ENCODE assay signal across 1 cellular context in the genomic region with DNA sequence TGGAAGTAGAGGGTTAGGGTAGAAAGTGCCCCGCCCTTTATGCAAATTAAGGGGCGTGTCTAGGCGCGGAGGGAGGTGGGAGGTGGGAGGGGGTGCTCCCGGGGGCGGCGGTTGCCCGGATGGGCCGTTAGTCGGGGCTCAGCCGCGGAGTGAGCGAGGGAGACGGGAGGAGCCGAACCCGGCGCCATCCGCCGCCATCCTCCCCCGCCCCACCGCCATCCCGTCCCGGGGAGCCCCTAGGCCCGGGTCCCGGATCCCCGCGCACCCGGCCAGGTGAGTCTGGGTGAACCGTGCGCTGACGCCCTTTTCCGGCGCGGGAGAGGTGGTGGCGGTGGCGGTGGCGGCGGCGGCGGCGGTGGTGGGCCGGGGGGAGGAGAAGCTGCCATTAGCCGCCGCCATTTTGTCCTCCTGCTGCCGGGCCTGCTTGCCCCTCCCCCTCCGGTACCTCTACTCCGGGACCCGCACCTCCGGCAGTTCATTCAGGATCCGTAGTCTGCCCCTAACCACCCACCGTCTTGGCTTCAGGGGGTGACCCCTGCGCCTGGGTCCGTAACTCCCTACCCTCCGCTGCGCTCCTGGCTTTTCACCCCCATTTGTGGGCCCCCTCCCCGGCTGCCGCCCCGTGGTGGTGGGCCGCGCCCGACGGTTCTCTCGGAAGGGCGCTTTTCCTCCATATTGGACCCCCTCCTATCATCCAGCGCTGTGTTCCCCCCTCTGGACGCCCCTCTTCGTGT.
TF ChIP-seq lines count a peak whose summit lies in the region.

A gene (plus strand): TSS at position 130 of the 734 bp plus-strand sequence. CDS start 2,075 bp downstream, outside the sequence.

TF ChIP-seq in HepG2, 621 proteins besides CTCF, POLR2A, EP300 and RAD21 (continued from another document and continues in another):
- TF ChIP-seq, protein P1, sequence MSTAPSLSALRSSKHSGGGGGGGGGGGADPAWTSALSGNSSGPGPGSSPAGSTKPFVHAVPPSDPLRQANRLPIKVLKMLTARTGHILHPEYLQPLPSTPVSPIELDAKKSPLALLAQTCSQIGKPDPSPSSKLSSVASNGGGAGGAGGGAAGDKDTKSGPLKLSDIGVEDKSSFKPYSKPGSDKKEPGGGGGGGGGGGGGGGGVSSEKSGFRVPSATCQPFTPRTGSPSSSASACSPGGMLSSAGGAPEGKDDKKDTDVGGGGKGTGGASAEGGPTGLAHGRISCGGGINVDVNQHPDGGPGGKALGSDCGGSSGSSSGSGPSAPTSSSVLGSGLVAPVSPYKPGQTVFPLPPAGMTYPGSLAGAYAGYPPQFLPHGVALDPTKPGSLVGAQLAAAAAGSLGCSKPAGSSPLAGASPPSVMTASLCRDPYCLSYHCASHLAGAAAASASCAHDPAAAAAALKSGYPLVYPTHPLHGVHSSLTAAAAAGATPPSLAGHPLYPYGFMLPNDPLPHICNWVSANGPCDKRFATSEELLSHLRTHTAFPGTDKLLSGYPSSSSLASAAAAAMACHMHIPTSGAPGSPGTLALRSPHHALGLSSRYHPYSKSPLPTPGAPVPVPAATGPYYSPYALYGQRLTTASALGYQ (CRISPR knock-in tag; IDR thresholded peaks at IDR 0.05) = no peak
- TF ChIP-seq ZNF577 (CRISPR knock-in tag; IDR thresholded peaks at IDR 0.05; ENCODE audit: borderline replicate concordance, low read depth) (peak; percentile 77; the same call in 1 of the 2 replicates), ZNF543 (CRISPR knock-in tag; IDR thresholded peaks at IDR 0.05) (peak; percentile 46; the same call in 1 of the 2 replicates), MED1 (CRISPR knock-in tag; IDR thresholded peaks at IDR 0.05) (no peak), ZNF124 (CRISPR knock-in tag; IDR thresholded peaks at IDR 0.05) (no peak), ZBTB8A (CRISPR knock-in tag; IDR thresholded peaks at IDR 0.05; ENCODE audit: borderline replicate concordance, low read depth) (no peak), ZNF501 (CRISPR knock-in tag; IDR thresholded peaks at IDR 0.05) (no peak; the same call in 1 of the 2 replicates), KLF11 (CRISPR knock-in tag; IDR thresholded peaks at IDR 0.05) (no peak), ZFYVE20 (CRISPR knock-in tag; IDR thresholded peaks at IDR 0.05; ENCODE audit: borderline replicate concordance, low read depth) (no peak), ZNF772 (CRISPR knock-in tag; IDR thresholded peaks at IDR 0.05) (peak; percentile 77; the same call in 1 of the 2 replicates), NFRKB (IDR thresholded peaks at IDR 0.05) (peak; percentile 93), GABPB1 (CRISPR knock-in tag; IDR thresholded peaks at IDR 0.05) (peak; percentile 83), CCDC6 (CRISPR knock-in tag; IDR thresholded peaks at IDR 0.05) (no peak; the same call in 1 of the 2 replicates), ZC3H13 (CRISPR knock-in tag; IDR thresholded peaks at IDR 0.05) (0 out of 2 replicates have a peak, but pooled peaks have one; percentile 16), ZNF235 (CRISPR knock-in tag; IDR thresholded peaks at IDR 0.05; ENCODE audit: borderline replicate concordance) (0 out of 2 replicates have a peak, but pooled peaks have one; percentile 59), SPEN (CRISPR knock-in tag; IDR thresholded peaks at IDR 0.05; ENCODE audit: low read depth) (peak; percentile 80; the same call in 1 of the 2 replicates), ATRX (CRISPR knock-in tag; IDR thresholded peaks at IDR 0.05; ENCODE audit: borderline replicate concordance) (no peak), SATB2 (CRISPR knock-in tag; IDR thresholded peaks at IDR 0.05) (no peak), ZNF101 (CRISPR knock-in tag; IDR thresholded peaks at IDR 0.05; ENCODE audit: borderline replicate concordance, low read depth) (no peak), XBP1 (CRISPR knock-in tag; IDR thresholded peaks at IDR 0.05) (0 out of 2 replicates have a peak, but pooled peaks have one; percentile 29), ATF1 (CRISPR knock-in tag; IDR thresholded peaks at IDR 0.05) (no peak), HNF4G (IDR thresholded peaks at IDR 0.05; ENCODE audit: borderline replicate concordance, low read depth, low read length) (peak; percentile 25; the same call in 1 of the 2 replicates), HNF4G (CRISPR knock-in tag; IDR thresholded peaks at IDR 0.05; ENCODE audit: borderline replicate concordance, low read depth) (peak; percentile 36; the same call in 1 of the 2 replicates), SIN3B (IDR thresholded peaks at IDR 0.05; ENCODE audit: low read length) (no peak; the same call in 1 of the 2 replicates), HOXA9 (CRISPR knock-in tag; IDR thresholded peaks at IDR 0.05; ENCODE audit: borderline replicate concordance) (0 out of 2 replicates have a peak, but pooled peaks have one; percentile 50), ZNF432 (CRISPR knock-in tag; IDR thresholded peaks at IDR 0.05; ENCODE audit: borderline replicate concordance) (0 out of 2 replicates have a peak, but pooled peaks have one; percentile 47), MXD4 (CRISPR knock-in tag; IDR thresholded peaks at IDR 0.05) (no peak), GATAD1 (CRISPR knock-in tag; IDR thresholded peaks at IDR 0.05) (peak; percentile 14; the same call in 1 of the 2 replicates)
- TF ChIP-seq, protein P2, sequence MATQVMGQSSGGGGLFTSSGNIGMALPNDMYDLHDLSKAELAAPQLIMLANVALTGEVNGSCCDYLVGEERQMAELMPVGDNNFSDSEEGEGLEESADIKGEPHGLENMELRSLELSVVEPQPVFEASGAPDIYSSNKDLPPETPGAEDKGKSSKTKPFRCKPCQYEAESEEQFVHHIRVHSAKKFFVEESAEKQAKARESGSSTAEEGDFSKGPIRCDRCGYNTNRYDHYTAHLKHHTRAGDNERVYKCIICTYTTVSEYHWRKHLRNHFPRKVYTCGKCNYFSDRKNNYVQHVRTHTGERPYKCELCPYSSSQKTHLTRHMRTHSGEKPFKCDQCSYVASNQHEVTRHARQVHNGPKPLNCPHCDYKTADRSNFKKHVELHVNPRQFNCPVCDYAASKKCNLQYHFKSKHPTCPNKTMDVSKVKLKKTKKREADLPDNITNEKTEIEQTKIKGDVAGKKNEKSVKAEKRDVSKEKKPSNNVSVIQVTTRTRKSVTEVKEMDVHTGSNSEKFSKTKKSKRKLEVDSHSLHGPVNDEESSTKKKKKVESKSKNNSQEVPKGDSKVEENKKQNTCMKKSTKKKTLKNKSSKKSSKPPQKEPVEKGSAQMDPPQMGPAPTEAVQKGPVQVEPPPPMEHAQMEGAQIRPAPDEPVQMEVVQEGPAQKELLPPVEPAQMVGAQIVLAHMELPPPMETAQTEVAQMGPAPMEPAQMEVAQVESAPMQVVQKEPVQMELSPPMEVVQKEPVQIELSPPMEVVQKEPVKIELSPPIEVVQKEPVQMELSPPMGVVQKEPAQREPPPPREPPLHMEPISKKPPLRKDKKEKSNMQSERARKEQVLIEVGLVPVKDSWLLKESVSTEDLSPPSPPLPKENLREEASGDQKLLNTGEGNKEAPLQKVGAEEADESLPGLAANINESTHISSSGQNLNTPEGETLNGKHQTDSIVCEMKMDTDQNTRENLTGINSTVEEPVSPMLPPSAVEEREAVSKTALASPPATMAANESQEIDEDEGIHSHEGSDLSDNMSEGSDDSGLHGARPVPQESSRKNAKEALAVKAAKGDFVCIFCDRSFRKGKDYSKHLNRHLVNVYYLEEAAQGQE (IDR thresholded peaks at IDR 0.05; ENCODE audit: borderline replicate concordance in 1 of 2, low read depth in 1 of 2, low read length in 2 of 2) = peak in 1 of 2 experiments; percentile 40; a peak in 1 of 4 replicates
- TF ChIP-seq, protein P3, sequence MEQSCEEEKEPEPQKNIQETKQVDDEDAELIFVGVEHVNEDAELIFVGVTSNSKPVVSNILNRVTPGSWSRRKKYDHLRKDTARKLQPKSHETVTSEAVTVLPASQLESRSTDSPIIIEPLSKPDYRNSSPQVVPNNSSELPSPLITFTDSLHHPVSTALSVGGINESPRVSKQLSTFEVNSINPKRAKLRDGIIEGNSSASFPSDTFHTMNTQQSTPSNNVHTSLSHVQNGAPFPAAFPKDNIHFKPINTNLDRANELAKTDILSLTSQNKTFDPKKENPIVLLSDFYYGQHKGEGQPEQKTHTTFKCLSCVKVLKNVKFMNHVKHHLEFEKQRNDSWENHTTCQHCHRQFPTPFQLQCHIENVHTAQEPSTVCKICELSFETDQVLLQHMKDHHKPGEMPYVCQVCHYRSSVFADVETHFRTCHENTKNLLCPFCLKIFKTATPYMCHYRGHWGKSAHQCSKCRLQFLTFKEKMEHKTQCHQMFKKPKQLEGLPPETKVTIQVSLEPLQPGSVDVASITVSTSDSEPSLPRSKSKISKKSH (CRISPR knock-in tag; IDR thresholded peaks at IDR 0.05; ENCODE audit: borderline replicate concordance) = peak; percentile 85; the same call in 1 of the 2 replicates
- TF ChIP-seq, protein P4, sequence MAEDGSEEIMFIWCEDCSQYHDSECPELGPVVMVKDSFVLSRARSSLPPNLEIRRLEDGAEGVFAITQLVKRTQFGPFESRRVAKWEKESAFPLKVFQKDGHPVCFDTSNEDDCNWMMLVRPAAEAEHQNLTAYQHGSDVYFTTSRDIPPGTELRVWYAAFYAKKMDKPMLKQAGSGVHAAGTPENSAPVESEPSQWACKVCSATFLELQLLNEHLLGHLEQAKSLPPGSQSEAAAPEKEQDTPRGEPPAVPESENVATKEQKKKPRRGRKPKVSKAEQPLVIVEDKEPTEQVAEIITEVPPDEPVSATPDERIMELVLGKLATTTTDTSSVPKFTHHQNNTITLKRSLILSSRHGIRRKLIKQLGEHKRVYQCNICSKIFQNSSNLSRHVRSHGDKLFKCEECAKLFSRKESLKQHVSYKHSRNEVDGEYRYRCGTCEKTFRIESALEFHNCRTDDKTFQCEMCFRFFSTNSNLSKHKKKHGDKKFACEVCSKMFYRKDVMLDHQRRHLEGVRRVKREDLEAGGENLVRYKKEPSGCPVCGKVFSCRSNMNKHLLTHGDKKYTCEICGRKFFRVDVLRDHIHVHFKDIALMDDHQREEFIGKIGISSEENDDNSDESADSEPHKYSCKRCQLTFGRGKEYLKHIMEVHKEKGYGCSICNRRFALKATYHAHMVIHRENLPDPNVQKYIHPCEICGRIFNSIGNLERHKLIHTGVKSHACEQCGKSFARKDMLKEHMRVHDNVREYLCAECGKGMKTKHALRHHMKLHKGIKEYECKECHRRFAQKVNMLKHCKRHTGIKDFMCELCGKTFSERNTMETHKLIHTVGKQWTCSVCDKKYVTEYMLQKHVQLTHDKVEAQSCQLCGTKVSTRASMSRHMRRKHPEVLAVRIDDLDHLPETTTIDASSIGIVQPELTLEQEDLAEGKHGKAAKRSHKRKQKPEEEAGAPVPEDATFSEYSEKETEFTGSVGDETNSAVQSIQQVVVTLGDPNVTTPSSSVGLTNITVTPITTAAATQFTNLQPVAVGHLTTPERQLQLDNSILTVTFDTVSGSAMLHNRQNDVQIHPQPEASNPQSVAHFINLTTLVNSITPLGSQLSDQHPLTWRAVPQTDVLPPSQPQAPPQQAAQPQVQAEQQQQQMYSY (CRISPR knock-in tag; IDR thresholded peaks at IDR 0.05) = peak; percentile 21; the same call in 1 of the 2 replicates
- TF ChIP-seq, protein P5, sequence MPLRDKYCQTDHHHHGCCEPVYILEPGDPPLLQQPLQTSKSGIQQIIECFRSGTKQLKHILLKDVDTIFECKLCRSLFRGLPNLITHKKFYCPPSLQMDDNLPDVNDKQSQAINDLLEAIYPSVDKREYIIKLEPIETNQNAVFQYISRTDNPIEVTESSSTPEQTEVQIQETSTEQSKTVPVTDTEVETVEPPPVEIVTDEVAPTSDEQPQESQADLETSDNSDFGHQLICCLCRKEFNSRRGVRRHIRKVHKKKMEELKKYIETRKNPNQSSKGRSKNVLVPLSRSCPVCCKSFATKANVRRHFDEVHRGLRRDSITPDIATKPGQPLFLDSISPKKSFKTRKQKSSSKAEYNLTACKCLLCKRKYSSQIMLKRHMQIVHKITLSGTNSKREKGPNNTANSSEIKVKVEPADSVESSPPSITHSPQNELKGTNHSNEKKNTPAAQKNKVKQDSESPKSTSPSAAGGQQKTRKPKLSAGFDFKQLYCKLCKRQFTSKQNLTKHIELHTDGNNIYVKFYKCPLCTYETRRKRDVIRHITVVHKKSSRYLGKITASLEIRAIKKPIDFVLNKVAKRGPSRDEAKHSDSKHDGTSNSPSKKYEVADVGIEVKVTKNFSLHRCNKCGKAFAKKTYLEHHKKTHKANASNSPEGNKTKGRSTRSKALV (CRISPR knock-in tag; IDR thresholded peaks at IDR 0.05) = no peak
- TF ChIP-seq, protein P6, sequence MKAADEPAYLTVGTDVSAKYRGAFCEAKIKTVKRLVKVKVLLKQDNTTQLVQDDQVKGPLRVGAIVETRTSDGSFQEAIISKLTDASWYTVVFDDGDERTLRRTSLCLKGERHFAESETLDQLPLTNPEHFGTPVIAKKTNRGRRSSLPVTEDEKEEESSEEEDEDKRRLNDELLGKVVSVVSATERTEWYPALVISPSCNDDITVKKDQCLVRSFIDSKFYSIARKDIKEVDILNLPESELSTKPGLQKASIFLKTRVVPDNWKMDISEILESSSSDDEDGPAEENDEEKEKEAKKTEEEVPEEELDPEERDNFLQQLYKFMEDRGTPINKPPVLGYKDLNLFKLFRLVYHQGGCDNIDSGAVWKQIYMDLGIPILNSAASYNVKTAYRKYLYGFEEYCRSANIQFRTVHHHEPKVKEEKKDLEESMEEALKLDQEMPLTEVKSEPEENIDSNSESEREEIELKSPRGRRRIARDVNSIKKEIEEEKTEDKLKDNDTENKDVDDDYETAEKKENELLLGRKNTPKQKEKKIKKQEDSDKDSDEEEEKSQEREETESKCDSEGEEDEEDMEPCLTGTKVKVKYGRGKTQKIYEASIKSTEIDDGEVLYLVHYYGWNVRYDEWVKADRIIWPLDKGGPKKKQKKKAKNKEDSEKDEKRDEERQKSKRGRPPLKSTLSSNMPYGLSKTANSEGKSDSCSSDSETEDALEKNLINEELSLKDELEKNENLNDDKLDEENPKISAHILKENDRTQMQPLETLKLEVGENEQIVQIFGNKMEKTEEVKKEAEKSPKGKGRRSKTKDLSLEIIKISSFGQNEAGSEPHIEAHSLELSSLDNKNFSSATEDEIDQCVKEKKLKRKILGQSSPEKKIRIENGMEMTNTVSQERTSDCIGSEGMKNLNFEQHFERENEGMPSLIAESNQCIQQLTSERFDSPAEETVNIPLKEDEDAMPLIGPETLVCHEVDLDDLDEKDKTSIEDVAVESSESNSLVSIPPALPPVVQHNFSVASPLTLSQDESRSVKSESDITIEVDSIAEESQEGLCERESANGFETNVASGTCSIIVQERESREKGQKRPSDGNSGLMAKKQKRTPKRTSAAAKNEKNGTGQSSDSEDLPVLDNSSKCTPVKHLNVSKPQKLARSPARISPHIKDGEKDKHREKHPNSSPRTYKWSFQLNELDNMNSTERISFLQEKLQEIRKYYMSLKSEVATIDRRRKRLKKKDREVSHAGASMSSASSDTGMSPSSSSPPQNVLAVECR (CRISPR knock-in tag; IDR thresholded peaks at IDR 0.05; ENCODE audit: borderline replicate concordance) = peak; percentile 82; the same call in 1 of the 2 replicates
